In the genomic region with DNA sequence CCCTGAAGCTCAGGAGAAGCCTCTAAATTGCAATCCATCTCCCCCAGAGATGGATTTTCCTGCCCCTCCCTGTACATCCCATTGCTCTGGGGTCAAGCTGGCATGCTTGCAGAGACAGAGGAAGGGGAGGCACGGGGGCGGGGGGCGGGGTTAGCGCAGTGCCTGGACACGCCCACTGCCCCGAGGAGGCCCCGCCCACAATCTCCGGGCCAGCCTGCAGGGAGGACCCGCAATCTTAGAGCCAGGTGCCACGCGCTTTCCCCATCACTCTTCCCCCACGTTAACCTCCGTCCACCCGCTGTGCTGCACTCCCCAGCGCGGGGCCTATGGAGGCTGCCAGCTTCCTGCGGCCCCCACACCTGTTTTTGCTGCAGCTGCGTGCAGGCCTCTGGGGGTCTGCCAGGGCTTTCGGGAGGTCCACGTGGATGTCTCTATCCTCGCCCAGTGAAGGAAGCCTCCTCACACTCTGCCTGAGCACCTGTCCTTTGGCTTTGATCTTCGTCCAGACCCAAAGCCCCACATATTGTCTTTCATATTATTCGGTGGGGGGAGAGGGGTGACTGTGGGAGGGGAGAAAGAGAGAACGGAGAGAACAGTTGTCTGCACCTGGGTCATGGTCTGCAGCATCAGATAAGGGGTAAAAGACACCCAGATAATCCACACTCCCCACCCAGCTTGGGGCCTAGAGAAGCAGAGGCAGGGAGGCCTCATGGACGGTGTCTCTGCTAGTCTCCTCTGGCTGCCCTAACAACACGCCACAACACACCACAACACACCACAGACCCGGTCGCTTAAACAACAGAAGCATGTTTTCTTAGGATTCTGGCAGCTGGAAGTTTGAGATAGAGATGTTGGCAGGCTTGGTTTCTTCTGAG, we compare ENCODE assay signal across 16 cellular contexts.
DNase-seq lines count a peak whose midpoint lies in the region; ATAC-seq and TF ChIP-seq lines count a peak whose summit lies in the region.
"Had no signal": no experiment of that assay in that cellular context is flagged by ENCODE, and none has a peak within 500 bp of the region (broad histone marks: within the 10 kb centered on the region; RNA-seq: fewer than 3 reads in every experiment).

No MANE protein-coding gene starts in this region.

- H3K4me3 Mint-ChIP-seq in H9 (no peak overlapping the region), activated B cell treated with CpG ODN at 0.5 μM for 24 hours (peak overlapping the region; percentile 20), natural killer cell (no peak overlapping the region)
- H3K4me3 Mint-ChIP-seq: activated T-helper 1 cell treated with anti-CD3 and anti-CD28 coated beads, Interleukin-12 subunit alpha, Interleukin-12 subunit beta, Interleukin-2, Interleukin-4 antibody, amounts not matched to agents 30 ng/mL and 10 ng/mL and 1 ng/mL, durations not matched to agents 14 hours and 24 hours and 36 hours; neural crest cell had no signal

- H2AFZ ChIP-seq in H9 (ENCODE audit: low read length), result no peak overlapping the region
- H2AFZ ChIP-seq: hepatocyte had no signal

- H4K8ac ChIP-seq in H9 (replicated peaks; ENCODE audit: insufficient read length, low read depth, low read length), result no peak overlapping the region

- peak; percentile 29 for DNase-seq in NCI-H1436 (lab: John Stamatoyannopoulos, UW)
- no peak for DNase-seq in NCI-H1436 treated with DMSO at 0.1 percent for 48 hours (lab: John Stamatoyannopoulos, UW)
- DNase-seq in H9, result peak; percentile 81
- peak; percentile 20 for DNase-seq in activated B cell treated with CpG ODN at 0.5 μM for 24 hours
- peak; percentile 9 for DNase-seq in natural killer cell
- DNase-seq in hippocampal formation (lab: John Stamatoyannopoulos, UW), result no peak
- DNase-seq: cortex of kidney; stimulated activated CD4-positive, alpha-beta T cell treated with anti-CD3 and anti-CD28 coated beads, Interleukin-4, amount 100 ng/mL, for 1 hour had no signal

- H3K4me2 ChIP-seq in H9 (ENCODE audit: insufficient read depth, insufficient read length, low read length), result no peak overlapping the region
- H3K4me2 ChIP-seq: A549, hepatocyte had no signal

- H2BK5ac ChIP-seq in H9 (ENCODE audit: insufficient read length, low read length), result no peak overlapping the region

- intact Hi-C loops in activated B cell treated with CpG ODN at 0.5 μM for 24 hours (cut with micrococcal nuclease), result no loop called here
- intact Hi-C loops in natural killer cell (cut with micrococcal nuclease), result no loop called here

- H2AK5ac ChIP-seq in H9 (ENCODE audit: insufficient read length, low read length), result no peak overlapping the region

- H3K18ac ChIP-seq in H9 (ENCODE audit: insufficient read length, low read depth, low read length), result no peak overlapping the region

- H3K56ac ChIP-seq in H9 (ENCODE audit: insufficient read length, low read depth, low read length), result no peak overlapping the region

- H3K9ac ChIP-seq in H9 (ENCODE audit: extremely low read depth, insufficient read length, low read length), result no peak overlapping the region

- H4K20me1 ChIP-seq in H9 (ENCODE audit: control insufficient read depth, insufficient read depth, insufficient read length), result no peaks in the 10 kb centered on the region

- H2BK15ac ChIP-seq in H9 (ENCODE audit: low read depth, low read length), result no peak overlapping the region

- H3K9me3 ChIP-seq in H9 (ENCODE audit: control insufficient read depth, low read depth, low read length), result no peaks in the 10 kb centered on the region
- H3K9me3 ChIP-seq: A549, SJSA1, vagina had no signal

- no peaks in the 10 kb centered on the region for H3K79me1 ChIP-seq in H9 (ENCODE audit: insufficient read depth, low read depth, low read length, poor library complexity, severe bottlenecking)

- H3K27ac Mint-ChIP-seq in H9 (no peak overlapping the region), activated B cell treated with CpG ODN at 0.5 μM for 24 hours (no peak overlapping the region), natural killer cell (no peak overlapping the region)
- H3K27ac Mint-ChIP-seq: activated T-helper 1 cell treated with anti-CD3 and anti-CD28 coated beads, Interleukin-12 subunit alpha, Interleukin-12 subunit beta, Interleukin-2, Interleukin-4 antibody, amounts not matched to agents 30 ng/mL and 10 ng/mL and 1 ng/mL, durations not matched to agents 14 hours and 24 hours and 36 hours had no signal

- no peaks in the 10 kb centered on the region for H3K27me3 ChIP-seq in H9 (ENCODE audit: insufficient read depth, low read length)
- H3K27me3 ChIP-seq: hepatocyte, SJSA1, vagina had no signal

- H3K36me3 Mint-ChIP-seq in H9 (ENCODE audit: insufficient read depth in 1 of 3, low read depth in 3 of 3) (no peaks in the 10 kb centered on the region; a peak in 1 of 7 replicates), activated B cell treated with CpG ODN at 0.5 μM for 24 hours (ENCODE audit: low read depth) (no peaks in the 10 kb centered on the region), natural killer cell (no peaks in the 10 kb centered on the region)

- TF ChIP-seq CTCF in H9 (conservative IDR thresholded peaks at IDR 0.05) (no peak), activated B cell treated with CpG ODN at 0.5 μM for 24 hours (IDR thresholded peaks at IDR 0.05) (no peak), natural killer cell (IDR thresholded peaks at IDR 0.05) (no peak)

- peaks cover 14 to 21% of the 10 kb centered on the region in 2 experiments for H3K4me1 Mint-ChIP-seq in H9
- peaks cover 59% of the 10 kb centered on the region for H3K4me1 Mint-ChIP-seq in activated B cell treated with CpG ODN at 0.5 μM for 24 hours
- H3K4me1 Mint-ChIP-seq in natural killer cell, result peaks cover 8 to 29% of the 10 kb centered on the region in 2 donors
- H3K4me1 Mint-ChIP-seq: neural crest cell had no signal

- H3T11ph ChIP-seq in H9 (ENCODE audit: low read length), result no peak overlapping the region

- H2BK120ac ChIP-seq in H9 (ENCODE audit: low read depth, low read length, poor library complexity, severe bottlenecking), result no peak overlapping the region

- POLR2A ChIA-PET in activated B cell treated with CpG ODN at 0.5 μM for 24 hours (lab: Charles Lee), result no interaction called here

- H3K4ac ChIP-seq in H9 (ENCODE audit: low read depth, low read length), result no peak overlapping the region

- H3K23me2 ChIP-seq in H9 (ENCODE audit: insufficient read length, low read depth, low read length, poor library complexity, severe bottlenecking), result no peaks in the 10 kb centered on the region

- WGBS in H9 (ENCODE audit: extremely low coverage, insufficient read length, low lambda C conversion rate), result no CpG with 5 or more reads among the region's 28 CpGs

- H3K27ac ChIP-seq in H9 (ENCODE audit: insufficient read length, low read depth, low read length), result no peak overlapping the region
- H3K27ac ChIP-seq: A549, hepatocyte, SJSA1, vagina had no signal

- H2BK20ac ChIP-seq in H9 (ENCODE audit: low read depth, low read length, poor library complexity, severe bottlenecking), result no peak overlapping the region

- ATAC-seq in activated B cell treated with CpG ODN at 0.5 μM for 24 hours (ENCODE audit: low read depth) (peak; percentile 19), natural killer cell (no peak), GM19467 (IDR thresholded peaks at IDR 0.05; ENCODE audit: unreplicated experiment) (no peak), HG02610 (IDR thresholded peaks at IDR 0.05; ENCODE audit: unreplicated experiment) (no peak)

- no peak overlapping the region for H3K23ac ChIP-seq in H9 (ENCODE audit: insufficient read length, low read depth, low read length)

- no peak overlapping the region for H4K5ac ChIP-seq in H9 (ENCODE audit: insufficient read length, low read depth, low read length)

- H2BK12ac ChIP-seq in H9 (ENCODE audit: insufficient read length, low read depth, low read length), result no peak overlapping the region

- H4K91ac ChIP-seq in H9 (ENCODE audit: insufficient read length, low read depth, low read length), result no peak overlapping the region

- no peak overlapping the region for H3K14ac ChIP-seq in H9 (ENCODE audit: insufficient read depth, low read length)

- no peaks in the 10 kb centered on the region for H3K79me2 ChIP-seq in H9 (ENCODE audit: insufficient read depth, low read length)
- H3K79me2 ChIP-seq: hepatocyte had no signal

- H3K9me3 Mint-ChIP-seq in H9, result peaks cover 0 to 3% of the 10 kb centered on the region in 2 experiments; a peak in 1 of 5 replicates
- no peaks in the 10 kb centered on the region for H3K9me3 Mint-ChIP-seq in activated B cell treated with CpG ODN at 0.5 μM for 24 hours
- H3K9me3 Mint-ChIP-seq in natural killer cell, result no peaks in the 10 kb centered on the region
- H3K9me3 Mint-ChIP-seq: activated T-helper 1 cell treated with anti-CD3 and anti-CD28 coated beads, Interleukin-12 subunit alpha, Interleukin-12 subunit beta, Interleukin-2, Interleukin-4 antibody, amounts not matched to agents 30 ng/mL and 10 ng/mL and 1 ng/mL, durations not matched to agents 14 hours and 24 hours and 36 hours; neural crest cell had no signal

- H3K27me3 Mint-ChIP-seq in H9 (ENCODE audit: low read depth) (peaks cover 7% of the 10 kb centered on the region), activated B cell treated with CpG ODN at 0.5 μM for 24 hours (no peaks in the 10 kb centered on the region), natural killer cell (ENCODE audit: low read depth in 2 of 2) (peaks cover 21 to 29% of the 10 kb centered on the region in 2 donors)

- CTCF ChIA-PET in activated B cell treated with CpG ODN at 0.5 μM for 24 hours (lab: Charles Lee), result no interaction called here

- no peaks in the 10 kb centered on the region for H3K4me1 ChIP-seq in H9 (ENCODE audit: insufficient read depth, low read length)

Comparison
In these comparisons a context has a peak if more than half of its experiments do, and no peak if none do; other contexts are left out.
1. DNase-seq: peak in NCI-H1436 (single experiment), H9 (single experiment), activated B cell treated with CpG ODN at 0.5 μM for 24 hours (single experiment) and natural killer cell (single experiment); none in NCI-H1436 treated with DMSO at 0.1 percent for 48 hours (single experiment) and hippocampal formation (0 of 2).